In the genomic region with DNA sequence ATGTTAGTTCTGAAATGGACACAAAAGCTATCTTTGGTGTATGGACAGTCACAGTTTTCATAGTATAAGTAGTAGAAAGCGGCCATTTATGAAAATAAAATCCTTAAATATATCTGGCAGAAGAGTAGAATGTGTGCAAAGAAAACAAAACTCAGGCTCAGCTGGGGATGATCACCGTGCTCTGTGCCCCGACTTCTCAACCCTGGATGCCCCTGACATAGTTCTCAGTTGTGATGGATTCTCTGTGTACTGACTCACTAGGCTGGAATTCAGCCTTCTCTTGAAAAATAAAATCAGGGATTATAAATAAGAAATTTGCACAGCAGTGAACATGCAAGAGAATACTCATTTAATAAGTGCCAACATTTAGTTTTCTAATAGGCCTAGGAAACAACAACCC, we compare ENCODE assay signal across 17 cellular contexts.
A peak's percentile ranks its signal among the peaks of the same experiment; 100 is the strongest.
DNase-seq lines count a peak whose midpoint lies in the region; ATAC-seq and TF ChIP-seq lines count a peak whose summit lies in the region.
"Had no signal": no experiment of that assay in that cellular context is flagged by ENCODE, and none has a peak within 500 bp of the region (broad histone marks: within the 10 kb centered on the region; RNA-seq: fewer than 3 reads in every experiment).

No MANE protein-coding gene starts in this region.

- H3K4me3 ChIP-seq in choroid plexus epithelial cell (ENCODE audit: low read depth, low read length) (no peak overlapping the region), vagina (no peak overlapping the region)
- H3K4me3 ChIP-seq in CD8-positive, alpha-beta memory T cell (ENCODE audit: low read length) = no peak overlapping the region
- H3K4me3 ChIP-seq: left ventricle myocardium inferior, right lobe of liver had no signal

- no peak overlapping the region for H3K4me3 Mint-ChIP-seq in CD8-positive, alpha-beta memory T cell

- intact Hi-C loops in vagina (cut with DNase I) = no loop called here
- intact Hi-C loops in Right ventricle myocardium inferior (cut with DNase I) = no loop called here

- H3K9me3 ChIP-seq in vagina = no peaks in the 10 kb centered on the region
- no peaks in the 10 kb centered on the region for H3K9me3 ChIP-seq in CD8-positive, alpha-beta memory T cell (ENCODE audit: low read length)
- H3K9me3 ChIP-seq: left ventricle myocardium inferior, right lobe of liver had no signal

- H3K27ac ChIP-seq in vagina = no peak overlapping the region
- no peak overlapping the region for H3K27ac ChIP-seq in CD8-positive, alpha-beta memory T cell (ENCODE audit: low read depth, low read length)
- H3K27ac ChIP-seq: left ventricle myocardium inferior, right lobe of liver had no signal

- H3K27ac Mint-ChIP-seq in CD8-positive, alpha-beta memory T cell = no peak overlapping the region

- POLR2A ChIA-PET in CD8-positive, alpha-beta memory T cell (lab: Charles Lee) = no interaction called here

- no peaks in the 10 kb centered on the region for H3K27me3 Mint-ChIP-seq in CD8-positive, alpha-beta memory T cell

- H3K36me3 ChIP-seq in vagina = no peaks in the 10 kb centered on the region
- no peaks in the 10 kb centered on the region for H3K36me3 ChIP-seq in CD8-positive, alpha-beta memory T cell (ENCODE audit: insufficient read depth, low read length)
- H3K36me3 ChIP-seq: left ventricle myocardium inferior, right lobe of liver had no signal

- ATAC-seq in Right ventricle myocardium inferior = no peak
- ATAC-seq: right lobe of liver, SK-N-SH treated with all-trans-retinoic acid at 6 μM for 48 hours had no signal

- no peaks in the 10 kb centered on the region for H3K27me3 ChIP-seq in vagina
- H3K27me3 ChIP-seq in CD8-positive, alpha-beta memory T cell (ENCODE audit: insufficient read depth, low read length, poor library complexity, severe bottlenecking) = no peaks in the 10 kb centered on the region
- H3K27me3 ChIP-seq: right lobe of liver had no signal

- no peak for TF ChIP-seq POLR2A in vagina (IDR thresholded peaks at IDR 0.05)

- DNase-seq in HS-27A (ENCODE audit: low read depth) (peak; percentile 66), choroid plexus epithelial cell (ENCODE audit: low read depth) (peak; percentile 94), kidney glomerular epithelial cell (lab: John Stamatoyannopoulos, UW) (peak; percentile 60), anterior cingulate cortex (lab: John Stamatoyannopoulos, UW) (no peak), vagina (ENCODE audit: extremely low spot score in 2 of 2) (no peak), Right ventricle myocardium inferior (ENCODE audit: missing footprints) (no peak)
- DNase-seq in CD8-positive, alpha-beta memory T cell = no peak
- DNase-seq: activated CD4-positive, CD25-positive, alpha-beta regulatory T cell treated with anti-CD3 and anti-CD28 coated beads, Interleukin-2, amount 50 U/mL, for 72 hours; cerebellar nuclear complex; left ventricle myocardium inferior; MM.1S; NCI-H1694; nucleus accumbens; right lobe of liver; stimulated activated CD4-positive, alpha-beta T cell treated with anti-CD3 and anti-CD28 coated beads, Interleukin-2, amount 100 ng/mL, for 48 hours; T1000 had no signal

- TF ChIP-seq CTCF in choroid plexus epithelial cell (conservative IDR thresholded peaks at IDR 0.05; ENCODE audit: low read depth, low read length) (no peak), vagina (IDR thresholded peaks at IDR 0.05) (no peak)

- H3K4me1 Mint-ChIP-seq in CD8-positive, alpha-beta memory T cell = peaks cover 11 to 15% (median 13%) of the 10 kb centered on the region in 3 donors

- peaks cover 0 to 2% (median 0%) of the 10 kb centered on the region in 5 donors for H3K9me3 Mint-ChIP-seq in CD8-positive, alpha-beta memory T cell

- no peaks in the 10 kb centered on the region for H3K36me3 Mint-ChIP-seq in CD8-positive, alpha-beta memory T cell

- no peaks in the 10 kb centered on the region for H3K4me1 ChIP-seq in vagina
- peaks cover 7% of the 10 kb centered on the region for H3K4me1 ChIP-seq in CD8-positive, alpha-beta memory T cell (ENCODE audit: insufficient read depth, low read length)
- H3K4me1 ChIP-seq: left ventricle myocardium inferior, right lobe of liver had no signal

- CTCF ChIA-PET in CD8-positive, alpha-beta memory T cell (lab: Charles Lee) = interaction anchor here (1.0 kb wide), 1 partner anchor 29 kb away, joined by 3 read pairs; no protein-coding TSS in a partner anchor

Comparison
In these comparisons a context has a peak if more than half of its experiments do, and no peak if none do; other contexts are left out.
1. DNase-seq: peak in HS-27A (single experiment), choroid plexus epithelial cell (single experiment) and kidney glomerular epithelial cell (single experiment); none in anterior cingulate cortex (0 of 58), vagina (0 of 2), CD8-positive, alpha-beta memory T cell (0 of 5) and Right ventricle myocardium inferior (single experiment).